ENCODE assay signal across 16 cellular contexts in genomic region chr18:79596451-79597175, GRCh38.
"Had no signal": no experiment of that assay in that cellular context is flagged by ENCODE, and none has a peak within 500 bp of the region (broad histone marks: within the 10 kb centered on the region; RNA-seq: fewer than 3 reads in every experiment).

No MANE protein-coding gene starts in this region.

- H3K4me3 ChIP-seq: body of pancreas, gastrocnemius medialis, psoas muscle, testis had no signal

- DNase-seq: activated naive CD4-positive, alpha-beta T cell treated with anti-CD3 and anti-CD28 coated beads, Interleukin-2, amount 50 U/mL, for 16 hours; central memory CD4-positive, alpha-beta T cell; cortex of kidney; effector memory CD4-positive, alpha-beta T cell; gastrocnemius medialis; hippocampal formation; nucleus accumbens; stimulated activated CD4-positive, alpha-beta T cell treated with anti-CD3 and anti-CD28 coated beads, Interleukin-4, amount 100 ng/mL, for 24 hours; stimulated activated naive CD8-positive, alpha-beta T cell treated with anti-CD3 and anti-CD28 coated beads, Interleukin-15, amount 100 ng/mL, for 72 hours; T-helper 17 cell; testis had no signal

- H3K4me3 Mint-ChIP-seq: stimulated activated naive CD8-positive, alpha-beta T cell treated with anti-CD3 and anti-CD28 coated beads, Interleukin-15, amount 100 ng/mL, for 72 hours; T-helper 17 cell had no signal

- H3K4me1 ChIP-seq: body of pancreas, gastrocnemius medialis, psoas muscle had no signal

- H3K9me3 ChIP-seq: body of pancreas, gastrocnemius medialis, psoas muscle, testis had no signal

- H3K4me1 Mint-ChIP-seq: stimulated activated naive CD8-positive, alpha-beta T cell treated with anti-CD3 and anti-CD28 coated beads, Interleukin-15, amount 100 ng/mL, for 72 hours had no signal

- H3K27ac ChIP-seq: body of pancreas, epithelial cell of prostate, gastrocnemius medialis, psoas muscle, testis had no signal

- H3K36me3 ChIP-seq: gastrocnemius medialis had no signal

- H3K27ac Mint-ChIP-seq: activated T-helper 2 cell treated with anti-CD3 and anti-CD28 coated beads, Interferon-gamma antibody, Interleukin-2, Interleukin-4, amounts not matched to agents 10 μg/mL and 5 μg/mL and 100 μg/mL, durations not matched to agents 14 hours and 24 hours and 36 hours; T-helper 17 cell had no signal

- H3K27me3 ChIP-seq: testis had no signal

- ATAC-seq: activated CD4-positive, CD25-positive, alpha-beta regulatory T cell treated with anti-CD3 and anti-CD28 coated beads, Interleukin-2, amount 50 U/mL, for 24 hours; body of pancreas; gastrocnemius medialis; psoas muscle; stimulated activated naive CD8-positive, alpha-beta T cell treated with anti-CD3 and anti-CD28 coated beads, Interleukin-15, amount 100 ng/mL, for 72 hours; T-helper 17 cell had no signal
